ENCODE assay signal across 27 cellular contexts in genomic region chr6:143166247-143166695, GRCh38.
"Had no signal": no experiment of that assay in that cellular context is flagged by ENCODE, and none has a peak within 500 bp of the region (broad histone marks: within the 10 kb centered on the region; RNA-seq: fewer than 3 reads in every experiment).

No MANE protein-coding gene starts in this region.

- H3K9me3 Mint-ChIP-seq: naive B cell; natural killer cell treated with Interleukin-12 subunit alpha and Interleukin-12 subunit beta and Interleukin-15 and Interleukin-18, amount 100 ng/mL, for 72 hours; neural progenitor cell; stimulated activated naive CD8-positive, alpha-beta T cell treated with anti-CD3 and anti-CD28 coated beads, Interleukin-15, amount 100 ng/mL, for 72 hours had no signal

- H3K79me2 ChIP-seq: hepatocyte, parathyroid adenoma had no signal

- ATAC-seq: gastrocnemius medialis; heart left ventricle; left lung; mucosa of descending colon; natural killer cell treated with Interleukin-12 subunit alpha and Interleukin-12 subunit beta and Interleukin-15 and Interleukin-18, amount 100 ng/mL, for 72 hours; right cardiac atrium; stimulated activated naive CD8-positive, alpha-beta T cell treated with anti-CD3 and anti-CD28 coated beads, Interleukin-15, amount 100 ng/mL, for 72 hours had no signal

- H3K27ac ChIP-seq: gastrocnemius medialis, heart left ventricle, hepatocyte, left lung, neural progenitor cell, parathyroid adenoma, thyroid gland had no signal

- H3K36me3 ChIP-seq: gastrocnemius medialis, neural progenitor cell, thyroid gland had no signal

- H2AFZ ChIP-seq: hepatocyte, neural progenitor cell, parathyroid adenoma had no signal

- H3K9ac ChIP-seq: neural progenitor cell, parathyroid adenoma had no signal

- H3K4me3 Mint-ChIP-seq: mesothelial cell of epicardium; naive B cell; natural killer cell treated with Interleukin-12 subunit alpha and Interleukin-12 subunit beta and Interleukin-15 and Interleukin-18, amount 100 ng/mL, for 72 hours; neural progenitor cell; stimulated activated naive CD8-positive, alpha-beta T cell treated with anti-CD3 and anti-CD28 coated beads, Interleukin-15, amount 100 ng/mL, for 72 hours had no signal

- H3K27me3 ChIP-seq: dorsolateral prefrontal cortex, gastrocnemius medialis, heart left ventricle, hepatocyte, left lung, neural progenitor cell, thyroid gland had no signal

- H3K27ac Mint-ChIP-seq: mesothelial cell of epicardium; natural killer cell treated with Interleukin-12 subunit alpha and Interleukin-12 subunit beta and Interleukin-15 and Interleukin-18, amount 100 ng/mL, for 72 hours; neural progenitor cell; progenitor cell of endocrine pancreas; stimulated activated naive CD8-positive, alpha-beta T cell treated with anti-CD3 and anti-CD28 coated beads, Interleukin-15, amount 100 ng/mL, for 72 hours had no signal

- H3K4me2 ChIP-seq: hepatocyte, neural progenitor cell had no signal

- H3K27me3 Mint-ChIP-seq: naive B cell; natural killer cell treated with Interleukin-12 subunit alpha and Interleukin-12 subunit beta and Interleukin-15 and Interleukin-18, amount 100 ng/mL, for 72 hours; progenitor cell of endocrine pancreas; stimulated activated naive CD8-positive, alpha-beta T cell treated with anti-CD3 and anti-CD28 coated beads, Interleukin-15, amount 100 ng/mL, for 72 hours had no signal

- FAIRE-seq: colon, small intestine had no signal

- H3K36me3 Mint-ChIP-seq: natural killer cell treated with Interleukin-12 subunit alpha and Interleukin-12 subunit beta and Interleukin-15 and Interleukin-18, amount 100 ng/mL, for 72 hours had no signal

- H3K4me1 Mint-ChIP-seq: naive B cell had no signal

- DNase-seq: dorsolateral prefrontal cortex; effector CD4-positive, alpha-beta T cell; foreskin fibroblast; gastrocnemius medialis; heart left ventricle; left cardiac atrium; left lung; mesenchymal stem cell; mucosa of descending colon; naive B cell; right cardiac atrium; small intestine; stimulated activated CD4-positive, alpha-beta T cell treated with anti-CD3 and anti-CD28 coated beads, Interleukin-12 subunit alpha, Interleukin-12 subunit beta, amount 100 ng/mL, for 4 hours; stimulated activated CD4-positive, alpha-beta T cell treated with anti-CD3 and anti-CD28 coated beads, Interleukin-1b, Interleukin-23, amount 100 ng/mL, for 48 hours; stimulated activated CD4-positive, alpha-beta T cell treated with anti-CD3 and anti-CD28 coated beads, Interleukin-4, amount 100 ng/mL, for 1 hour; stimulated activated CD8-positive, alpha-beta memory T cell treated with anti-CD3 and anti-CD28 coated beads, Interleukin-4, amount 100 ng/mL, for 48 hours; stimulated activated naive CD4-positive, alpha-beta T cell; stimulated activated naive CD8-positive, alpha-beta T cell treated with anti-CD3 and anti-CD28 coated beads, Interleukin-15, amount 100 ng/mL, for 72 hours; thyroid gland; trophoblast cell had no signal

- H3K4me1 ChIP-seq: left lung, neural progenitor cell, parathyroid adenoma, thyroid gland had no signal

- H3K4me3 ChIP-seq: dorsolateral prefrontal cortex, gastrocnemius medialis, heart left ventricle, hepatocyte, left lung, mucosa of descending colon, neural progenitor cell, thyroid gland had no signal

- H3K9me3 ChIP-seq: gastrocnemius medialis, heart left ventricle, left lung, mucosa of descending colon, thyroid gland had no signal
